1 cellular context compared by ENCODE assay signal in genomic region chr11:65382036-65382803, GRCh38.
TF ChIP-seq lines count a peak whose summit lies in the region.

A gene with protein sequence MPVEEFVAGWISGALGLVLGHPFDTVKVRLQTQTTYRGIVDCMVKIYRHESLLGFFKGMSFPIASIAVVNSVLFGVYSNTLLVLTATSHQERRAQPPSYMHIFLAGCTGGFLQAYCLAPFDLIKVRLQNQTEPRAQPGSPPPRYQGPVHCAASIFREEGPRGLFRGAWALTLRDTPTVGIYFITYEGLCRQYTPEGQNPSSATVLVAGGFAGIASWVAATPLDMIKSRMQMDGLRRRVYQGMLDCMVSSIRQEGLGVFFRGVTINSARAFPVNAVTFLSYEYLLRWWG (minus strand): TSS chr11:65382646. CDS start chr11:65381951, 695 bp downstream.

TF ChIP-seq in HepG2, 621 proteins besides CTCF, POLR2A, EP300 and RAD21 (continued from another document and continues in another):
- TF ChIP-seq FUBP1 (CRISPR knock-in tag; IDR thresholded peaks at IDR 0.05; ENCODE audit: borderline replicate concordance): no peak
- TF ChIP-seq, protein P1, sequence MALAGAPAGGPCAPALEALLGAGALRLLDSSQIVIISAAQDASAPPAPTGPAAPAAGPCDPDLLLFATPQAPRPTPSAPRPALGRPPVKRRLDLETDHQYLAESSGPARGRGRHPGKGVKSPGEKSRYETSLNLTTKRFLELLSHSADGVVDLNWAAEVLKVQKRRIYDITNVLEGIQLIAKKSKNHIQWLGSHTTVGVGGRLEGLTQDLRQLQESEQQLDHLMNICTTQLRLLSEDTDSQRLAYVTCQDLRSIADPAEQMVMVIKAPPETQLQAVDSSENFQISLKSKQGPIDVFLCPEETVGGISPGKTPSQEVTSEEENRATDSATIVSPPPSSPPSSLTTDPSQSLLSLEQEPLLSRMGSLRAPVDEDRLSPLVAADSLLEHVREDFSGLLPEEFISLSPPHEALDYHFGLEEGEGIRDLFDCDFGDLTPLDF (CRISPR knock-in tag; IDR thresholded peaks at IDR 0.05): peak; percentile 79; the same call in 1 of the 2 replicates
- TF ChIP-seq YEATS4 (CRISPR knock-in tag; IDR thresholded peaks at IDR 0.05; ENCODE audit: borderline replicate concordance): peak; percentile 78; the same call in 1 of the 2 replicates
- TF ChIP-seq ZNF576 (CRISPR knock-in tag; IDR thresholded peaks at IDR 0.05): peak; percentile 19; the same call in 1 of the 2 replicates
- peak; percentile 83; the same call in 1 of the 2 replicates for TF ChIP-seq ZNF556 (CRISPR knock-in tag; IDR thresholded peaks at IDR 0.05; ENCODE audit: borderline replicate concordance)
- TF ChIP-seq, protein P2, sequence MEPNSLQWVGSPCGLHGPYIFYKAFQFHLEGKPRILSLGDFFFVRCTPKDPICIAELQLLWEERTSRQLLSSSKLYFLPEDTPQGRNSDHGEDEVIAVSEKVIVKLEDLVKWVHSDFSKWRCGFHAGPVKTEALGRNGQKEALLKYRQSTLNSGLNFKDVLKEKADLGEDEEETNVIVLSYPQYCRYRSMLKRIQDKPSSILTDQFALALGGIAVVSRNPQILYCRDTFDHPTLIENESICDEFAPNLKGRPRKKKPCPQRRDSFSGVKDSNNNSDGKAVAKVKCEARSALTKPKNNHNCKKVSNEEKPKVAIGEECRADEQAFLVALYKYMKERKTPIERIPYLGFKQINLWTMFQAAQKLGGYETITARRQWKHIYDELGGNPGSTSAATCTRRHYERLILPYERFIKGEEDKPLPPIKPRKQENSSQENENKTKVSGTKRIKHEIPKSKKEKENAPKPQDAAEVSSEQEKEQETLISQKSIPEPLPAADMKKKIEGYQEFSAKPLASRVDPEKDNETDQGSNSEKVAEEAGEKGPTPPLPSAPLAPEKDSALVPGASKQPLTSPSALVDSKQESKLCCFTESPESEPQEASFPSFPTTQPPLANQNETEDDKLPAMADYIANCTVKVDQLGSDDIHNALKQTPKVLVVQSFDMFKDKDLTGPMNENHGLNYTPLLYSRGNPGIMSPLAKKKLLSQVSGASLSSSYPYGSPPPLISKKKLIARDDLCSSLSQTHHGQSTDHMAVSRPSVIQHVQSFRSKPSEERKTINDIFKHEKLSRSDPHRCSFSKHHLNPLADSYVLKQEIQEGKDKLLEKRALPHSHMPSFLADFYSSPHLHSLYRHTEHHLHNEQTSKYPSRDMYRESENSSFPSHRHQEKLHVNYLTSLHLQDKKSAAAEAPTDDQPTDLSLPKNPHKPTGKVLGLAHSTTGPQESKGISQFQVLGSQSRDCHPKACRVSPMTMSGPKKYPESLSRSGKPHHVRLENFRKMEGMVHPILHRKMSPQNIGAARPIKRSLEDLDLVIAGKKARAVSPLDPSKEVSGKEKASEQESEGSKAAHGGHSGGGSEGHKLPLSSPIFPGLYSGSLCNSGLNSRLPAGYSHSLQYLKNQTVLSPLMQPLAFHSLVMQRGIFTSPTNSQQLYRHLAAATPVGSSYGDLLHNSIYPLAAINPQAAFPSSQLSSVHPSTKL (CRISPR knock-in tag; IDR thresholded peaks at IDR 0.05): peak; percentile 86
- TF ChIP-seq ZNF850 (CRISPR knock-in tag; conservative IDR thresholded peaks at IDR 0.05): 0 out of 2 replicates have a peak, but pooled peaks have one; percentile 57
- peak; percentile 96 for TF ChIP-seq NFIB (CRISPR knock-in tag; IDR thresholded peaks at IDR 0.05; ENCODE audit: borderline replicate concordance)
- peak; percentile 82; the same call in 1 of the 2 replicates for TF ChIP-seq MIXL1 (CRISPR knock-in tag; IDR thresholded peaks at IDR 0.05)
- peak; percentile 77 for TF ChIP-seq RXRB (CRISPR knock-in tag; IDR thresholded peaks at IDR 0.05; ENCODE audit: borderline replicate concordance)
- TF ChIP-seq THYN1 (CRISPR knock-in tag; IDR thresholded peaks at IDR 0.05; ENCODE audit: borderline replicate concordance, low read depth): no peak
- no peak for TF ChIP-seq HMG20B (CRISPR knock-in tag; conservative IDR thresholded peaks at IDR 0.05)
- TF ChIP-seq TBL1XR1 (IDR thresholded peaks at IDR 0.05; ENCODE audit: borderline replicate concordance, low read length, partially characterized antibody): no peak
- TF ChIP-seq ZMYM3 (CRISPR knock-in tag; IDR thresholded peaks at IDR 0.05): peak; percentile 32
- TF ChIP-seq NCOA5 (CRISPR knock-in tag; IDR thresholded peaks at IDR 0.05): no peak
- TF ChIP-seq NFRKB (IDR thresholded peaks at IDR 0.05): no peak
- TF ChIP-seq TAF1 (CRISPR knock-in tag; IDR thresholded peaks at IDR 0.05): peak; percentile 70; the same call in 1 of the 2 replicates
- TF ChIP-seq SOX5 (CRISPR knock-in tag; IDR thresholded peaks at IDR 0.05; ENCODE audit: borderline replicate concordance): peak; percentile 83
- TF ChIP-seq PAWR (CRISPR knock-in tag; IDR thresholded peaks at IDR 0.05; ENCODE audit: borderline replicate concordance): no peak
- peak; percentile 64; the same call in 1 of the 2 replicates for TF ChIP-seq REL (CRISPR knock-in tag; conservative IDR thresholded peaks at IDR 0.05)
- TF ChIP-seq ZNF724P (CRISPR knock-in tag; IDR thresholded peaks at IDR 0.05; ENCODE audit: borderline replicate concordance): peak; percentile 85
- TF ChIP-seq, protein P3, sequence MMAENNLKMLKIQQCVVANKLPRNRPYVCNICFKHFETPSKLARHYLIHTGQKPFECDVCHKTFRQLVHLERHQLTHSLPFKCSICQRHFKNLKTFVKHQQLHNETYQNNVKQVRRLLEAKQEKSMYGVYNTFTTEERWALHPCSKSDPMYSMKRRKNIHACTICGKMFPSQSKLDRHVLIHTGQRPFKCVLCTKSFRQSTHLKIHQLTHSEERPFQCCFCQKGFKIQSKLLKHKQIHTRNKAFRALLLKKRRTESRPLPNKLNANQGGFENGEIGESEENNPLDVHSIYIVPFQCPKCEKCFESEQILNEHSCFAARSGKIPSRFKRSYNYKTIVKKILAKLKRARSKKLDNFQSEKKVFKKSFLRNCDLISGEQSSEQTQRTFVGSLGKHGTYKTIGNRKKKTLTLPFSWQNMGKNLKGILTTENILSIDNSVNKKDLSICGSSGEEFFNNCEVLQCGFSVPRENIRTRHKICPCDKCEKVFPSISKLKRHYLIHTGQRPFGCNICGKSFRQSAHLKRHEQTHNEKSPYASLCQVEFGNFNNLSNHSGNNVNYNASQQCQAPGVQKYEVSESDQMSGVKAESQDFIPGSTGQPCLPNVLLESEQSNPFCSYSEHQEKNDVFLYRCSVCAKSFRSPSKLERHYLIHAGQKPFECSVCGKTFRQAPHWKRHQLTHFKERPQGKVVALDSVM (CRISPR knock-in tag; IDR thresholded peaks at IDR 0.05): peak; percentile 83
- peak; percentile 97 for TF ChIP-seq ZNF121 (CRISPR knock-in tag; IDR thresholded peaks at IDR 0.05)
- TF ChIP-seq ZNF766 (CRISPR knock-in tag; IDR thresholded peaks at IDR 0.05; ENCODE audit: borderline replicate concordance): no peak
- TF ChIP-seq JARID2 (CRISPR knock-in tag; IDR thresholded peaks at IDR 0.05; ENCODE audit: insufficient replicate concordance): peak; percentile 55
- TF ChIP-seq HIVEP1 (CRISPR knock-in tag; IDR thresholded peaks at IDR 0.05): peak; percentile 90
- TF ChIP-seq ZNF496 (CRISPR knock-in tag; IDR thresholded peaks at IDR 0.05; ENCODE audit: insufficient replicate concordance): no peak
- TF ChIP-seq ZNF18 (CRISPR knock-in tag; IDR thresholded peaks at IDR 0.05; ENCODE audit: insufficient replicate concordance): peak; percentile 99
- TF ChIP-seq ZNF563 (CRISPR knock-in tag; IDR thresholded peaks at IDR 0.05): peak; percentile 82
- TF ChIP-seq SIX1 (CRISPR knock-in tag; IDR thresholded peaks at IDR 0.05; ENCODE audit: borderline replicate concordance): 0 out of 2 replicates have a peak, but pooled peaks have one; percentile 6
- TF ChIP-seq NR2F6 (IDR thresholded peaks at IDR 0.05): peak; percentile 91
- TF ChIP-seq NR2F6 (CRISPR knock-in tag; IDR thresholded peaks at IDR 0.05): peak; percentile 93
- peak; percentile 96 for TF ChIP-seq ZFX (CRISPR knock-in tag; IDR thresholded peaks at IDR 0.05; ENCODE audit: low read depth)
- TF ChIP-seq RAD51 (IDR thresholded peaks at IDR 0.05; ENCODE audit: borderline replicate concordance): no peak
- peak; percentile 78 for TF ChIP-seq AHR (CRISPR knock-in tag; IDR thresholded peaks at IDR 0.05)
- peak; percentile 73; the same call in 1 of the 2 replicates for TF ChIP-seq KDM5B (CRISPR knock-in tag; IDR thresholded peaks at IDR 0.05; ENCODE audit: borderline replicate concordance)
- peak; percentile 92 for TF ChIP-seq ZNF350 (CRISPR knock-in tag; IDR thresholded peaks at IDR 0.05; ENCODE audit: borderline replicate concordance, low read depth)
- no peak for TF ChIP-seq PHB2 (IDR thresholded peaks at IDR 0.05; ENCODE audit: partially characterized antibody)
- no peak for TF ChIP-seq ZNF367 (CRISPR knock-in tag; IDR thresholded peaks at IDR 0.05; ENCODE audit: borderline replicate concordance)
- no peak for TF ChIP-seq ATF1 (CRISPR knock-in tag; IDR thresholded peaks at IDR 0.05)
- peak; percentile 91 for TF ChIP-seq MED8 (CRISPR knock-in tag; IDR thresholded peaks at IDR 0.05; ENCODE audit: insufficient replicate concordance)
- peak; percentile 84 for TF ChIP-seq TFAP4 (IDR thresholded peaks at IDR 0.05; ENCODE audit: borderline replicate concordance, low read depth)
- peak; percentile 82; the same call in 1 of the 2 replicates for TF ChIP-seq FOSL1 (CRISPR knock-in tag; IDR thresholded peaks at IDR 0.05; ENCODE audit: borderline replicate concordance)
- TF ChIP-seq ZKSCAN8 (CRISPR knock-in tag; IDR thresholded peaks at IDR 0.05; ENCODE audit: borderline replicate concordance): peak; percentile 88
- TF ChIP-seq ZNF431 (CRISPR knock-in tag; IDR thresholded peaks at IDR 0.05; ENCODE audit: borderline replicate concordance, low read depth): no peak
- no peak; the same call in 1 of the 2 replicates for TF ChIP-seq TOPORS (CRISPR knock-in tag; IDR thresholded peaks at IDR 0.05)
- TF ChIP-seq TOE1 (CRISPR knock-in tag; IDR thresholded peaks at IDR 0.05): peak; percentile 39
- no peak for TF ChIP-seq TRIM24 (CRISPR knock-in tag; IDR thresholded peaks at IDR 0.05)
- TF ChIP-seq PRMT3 (CRISPR knock-in tag; IDR thresholded peaks at IDR 0.05; ENCODE audit: borderline replicate concordance, low read depth): no peak
- TF ChIP-seq NFKBIZ (CRISPR knock-in tag; IDR thresholded peaks at IDR 0.05): peak; percentile 91; the same call in 1 of the 2 replicates
- no peak; the same call in 1 of the 2 replicates for TF ChIP-seq KLF11 (CRISPR knock-in tag; IDR thresholded peaks at IDR 0.05)
- TF ChIP-seq HDAC6 (IDR thresholded peaks at IDR 0.05; ENCODE audit: low read depth, low read length): no peak
- peak; percentile 42; the same call in 1 of the 2 replicates for TF ChIP-seq FOXP1 (IDR thresholded peaks at IDR 0.05)
- peak; percentile 58; the same call in 1 of the 2 replicates for TF ChIP-seq FOXP1 (CRISPR knock-in tag; IDR thresholded peaks at IDR 0.05)
- TF ChIP-seq ZNF501 (CRISPR knock-in tag; IDR thresholded peaks at IDR 0.05): peak; percentile 83
- TF ChIP-seq GABPB1 (CRISPR knock-in tag; IDR thresholded peaks at IDR 0.05): peak; percentile 88
- no peak for TF ChIP-seq FOXA1 (IDR thresholded peaks at IDR 0.05)
- TF ChIP-seq FOXA1 (CRISPR knock-in tag; IDR thresholded peaks at IDR 0.05): peak; percentile 35
- 0 out of 2 replicates have a peak, but pooled peaks have one; percentile 52 for TF ChIP-seq ZNF17 (CRISPR knock-in tag; IDR thresholded peaks at IDR 0.05)
- no peak for TF ChIP-seq ZFP36L2 (CRISPR knock-in tag; IDR thresholded peaks at IDR 0.05)
